8 cellular contexts compared by ENCODE assay signal in the genomic region with DNA sequence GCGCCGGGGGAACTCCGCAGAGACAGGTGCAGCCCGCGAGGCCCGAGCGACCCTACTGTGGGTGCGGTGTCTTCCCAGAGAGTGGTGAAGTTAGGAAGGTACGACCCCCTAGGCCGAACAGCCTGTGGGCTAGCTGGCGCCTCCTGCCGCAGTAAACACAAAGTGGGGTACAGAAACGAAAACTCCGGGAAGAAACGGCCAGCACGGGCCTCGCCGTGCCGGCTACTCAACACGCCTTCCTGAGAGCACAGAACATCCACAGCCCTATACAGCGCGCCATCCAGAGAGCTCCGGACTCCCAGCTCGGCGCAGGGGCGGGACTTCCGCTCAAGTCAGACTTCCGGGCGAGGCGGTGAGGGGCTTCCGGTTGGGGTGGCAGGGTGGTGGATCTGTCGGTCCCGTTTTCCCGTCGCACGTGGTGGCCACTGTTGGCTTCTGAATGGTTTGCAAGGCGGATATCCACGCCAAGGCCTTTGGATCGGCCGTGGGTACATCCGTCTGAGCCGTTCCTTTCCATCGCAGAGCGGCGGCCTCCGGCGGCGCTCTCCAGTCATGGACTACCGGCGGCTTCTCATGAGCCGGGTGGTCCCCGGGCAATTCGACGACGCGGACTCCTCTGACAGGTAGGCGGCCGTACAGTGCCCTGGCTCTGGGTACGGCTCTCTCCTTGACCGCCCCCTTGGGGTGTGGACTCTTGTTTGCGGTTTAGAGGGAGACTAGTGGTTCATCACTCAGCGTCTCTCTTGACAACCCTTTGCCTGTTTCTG. TPM values are rescaled to one million over a fixed set of nuclear protein-coding genes. Genes with fewer than 3 reads are reported as not detected.
DNase-seq lines count a peak whose midpoint lies in the region; ATAC-seq and TF ChIP-seq lines count a peak whose summit lies in the region.

Gene CAGE1 (minus strand): TSS at position 292 of the 767 bp plus-strand sequence. CDS start 2,569 bp downstream, outside the sequence.
Gene RIOK1 (plus strand): TSS at position 358 of the 767 bp plus-strand sequence. CDS start 195 bp downstream, at position 553.

- peak within 1 kb of the TSS; percentile 94 for H3K27ac ChIP-seq in AG04450 (ENCODE audit: low read depth, low read length)
- H3K27ac ChIP-seq in WERI-Rb-1, result peak within 1 kb of the TSS; percentile 84
- peak within 1 kb of the TSS; percentile 95 for H3K27ac ChIP-seq in mammary epithelial cell (ENCODE audit: insufficient read depth, low read depth, low read length)
- H3K27ac ChIP-seq in smooth muscle cell (ENCODE audit: low read depth), result peak within 1 kb of the TSS; percentile 83

- no peaks in the 10 kb centered on the region for H3F3A ChIP-seq in smooth muscle cell (ENCODE audit: low read depth)

- H4K20me1 ChIP-seq in mammary epithelial cell (ENCODE audit: insufficient read depth, low read length) (no peaks in the 10 kb centered on the region), smooth muscle cell (ENCODE audit: low read depth) (no peaks in the 10 kb centered on the region)

- POLR2A ChIA-PET in AG04450 (lab: Yijun Ruan, JAX), result interaction anchor here (0.6 to 1.2 kb wide), 7 partner anchors 63 to 227 kb away, joined by 3 to 9 read pairs (median 3); partner anchors contain the start of gene SNRNP48

- H2AFZ ChIP-seq in mammary epithelial cell (ENCODE audit: low read depth, low read length) (peak within 1 kb of the TSS; percentile 87), smooth muscle cell (ENCODE audit: low read depth) (peak within 1 kb of the TSS; percentile 95)

- H3K4me2 ChIP-seq in mammary epithelial cell (ENCODE audit: insufficient read depth, low read depth, low read length), result peak within 1 kb of the TSS; percentile 86
- peak within 1 kb of the TSS; percentile 92 for H3K4me2 ChIP-seq in smooth muscle cell

- ATAC-seq in GM18873 (IDR thresholded peaks at IDR 0.05; ENCODE audit: low FRiP score, unreplicated experiment) (peak; percentile 90), HG03135 (IDR thresholded peaks at IDR 0.05; ENCODE audit: unreplicated experiment) (peak; percentile 98)

- H3K4me1 ChIP-seq in mammary epithelial cell (ENCODE audit: insufficient read depth, low read length) (peaks cover 23% of the 10 kb centered on the region), smooth muscle cell (ENCODE audit: low read depth) (peaks cover 22% of the 10 kb centered on the region)

- dilution Hi-C loops in mammary epithelial cell (cut with HindIII; ENCODE audit: low sequenced_read_pairs), result loop anchor here (5.0 kb wide), 1 partner anchor 77 kb away; the partner anchor contains the start of gene SSR1

- H3K27me3 ChIP-seq in AG04450 (ENCODE audit: control insufficient read depth, insufficient read depth, low read length) (no peaks in the 10 kb centered on the region), WERI-Rb-1 (ENCODE audit: insufficient read depth, low read depth, severe bottlenecking) (no peaks in the 10 kb centered on the region), mammary epithelial cell (ENCODE audit: insufficient read depth, low read length) (no peaks in the 10 kb centered on the region), smooth muscle cell (ENCODE audit: low read depth) (no peaks in the 10 kb centered on the region)

- in situ Hi-C loops in mammary epithelial cell (cut with MboI; ENCODE audit: low sequenced_read_pairs in 2 of 2), result loop anchor here (5.0 to 10.0 kb wide), 3 partner anchors 82 to 115 kb away; no protein-coding TSS in a partner anchor

- TSS peak; percentile 53 for BruUV-seq in mammary epithelial cell (replicated peaks; lab: Mats Ljungman, UMichigan)

- DNase-seq in AG04450 (ENCODE audit: low read depth, low spot score) (peak; percentile 80), NCI-H2196 (lab: John Stamatoyannopoulos, UW; ENCODE audit: unreplicated experiment) (peak; percentile 96), WERI-Rb-1 (peak; percentile 100), mammary epithelial cell (peak; percentile 97), iPS-NIHi7 (ENCODE audit: extremely low spot score) (peak; percentile 97), smooth muscle cell (lab: John Stamatoyannopoulos, UW; ENCODE audit: unreplicated experiment) (peak; percentile 79)

- CTCF ChIA-PET in AG04450 (lab: Charles Lee), result interaction anchor here (1.0 to 1.4 kb wide), 3 partner anchors 11 to 146 kb away, joined by 5 to 7 read pairs (median 6); no protein-coding TSS in a partner anchor
- CTCF ChIA-PET in mammary epithelial cell (lab: Charles Lee; ENCODE audit: low non-redundant PET), result interaction anchor here (0.7 kb wide), 1 partner anchor 206 kb away, joined by 4 read pairs; no protein-coding TSS in a partner anchor

- intact Hi-C loops in mammary epithelial cell (cut with micrococcal nuclease), result loop anchor here (1.0 to 10.0 kb wide), 5 partner anchors 42 to 665 kb away; partner anchors contain the start of gene SSR1

- WGBS in mammary epithelial cell (ENCODE audit: low coverage, missing lambda C conversion rate), result 1% methylated on average over 28 of the region's 62 CpGs
- under 1% methylated on average over 62 of the region's 62 CpGs for WGBS in smooth muscle cell (ENCODE audit: low lambda C conversion rate)

- no peaks in the 10 kb centered on the region; the same call in 1 of the 2 replicates for H3K9me3 ChIP-seq in AG04450 (ENCODE audit: control insufficient read depth, insufficient read depth, low read length)
- no peaks in the 10 kb centered on the region for H3K9me3 ChIP-seq in WERI-Rb-1 (ENCODE audit: severe bottlenecking)
- no peaks in the 10 kb centered on the region for H3K9me3 ChIP-seq in mammary epithelial cell (replicated peaks; ENCODE audit: insufficient read depth, low read length)
- no peaks in the 10 kb centered on the region for H3K9me3 ChIP-seq in smooth muscle cell (replicated peaks; ENCODE audit: low read depth)

- H3K79me2 ChIP-seq in mammary epithelial cell (ENCODE audit: insufficient read depth, low read length), result peaks cover 44% of the 10 kb centered on the region
- H3K79me2 ChIP-seq in smooth muscle cell (ENCODE audit: low read depth), result peaks cover 36% of the 10 kb centered on the region

- peak within 1 kb of the TSS; percentile 96 for H3K9ac ChIP-seq in mammary epithelial cell (ENCODE audit: insufficient read depth, low read length)
- peak within 1 kb of the TSS; percentile 81 for H3K9ac ChIP-seq in smooth muscle cell (ENCODE audit: low read depth)

- TF ChIP-seq CTCF in AG04450 (IDR thresholded peaks at IDR 0.05; ENCODE audit: low read depth, low read length), result peak; percentile 12; the same call in 1 of the 2 replicates
- TF ChIP-seq CTCF in WERI-Rb-1 (IDR thresholded peaks at IDR 0.05; ENCODE audit: low read depth, low read length), result peak; percentile 60
- no peak for TF ChIP-seq CTCF in mammary epithelial cell (conservative IDR thresholded peaks at IDR 0.05 in 1 of 2, IDR thresholded peaks at IDR 0.05 in 1 of 2; ENCODE audit: extremely low read depth in 1 of 2, insufficient read depth in 1 of 2, low read depth in 1 of 2, low read length in 2 of 2)
- no peak for TF ChIP-seq CTCF in smooth muscle cell (IDR thresholded peaks at IDR 0.05; ENCODE audit: borderline replicate concordance, insufficient read depth, poor library complexity, severe bottlenecking)

- peak within 1 kb of the TSS; percentile 92 for H3K4me3 ChIP-seq in AG04450 (ENCODE audit: low read depth, low read length)
- H3K4me3 ChIP-seq in WERI-Rb-1 (ENCODE audit: low read depth, low read length), result peak within 1 kb of the TSS; percentile 75
- peak within 1 kb of the TSS; percentile 43 to 67 (median 61) for H3K4me3 ChIP-seq in mammary epithelial cell (replicated peaks in 1 of 3; ENCODE audit: insufficient read depth in 1 of 3, low read depth in 2 of 3, low read length in 3 of 3)
- peak within 1 kb of the TSS; percentile 83 for H3K4me3 ChIP-seq in smooth muscle cell

- H3K36me3 ChIP-seq in WERI-Rb-1 (peaks cover 28% of the 10 kb centered on the region), mammary epithelial cell (ENCODE audit: insufficient read depth, low read length) (peaks cover 4% of the 10 kb centered on the region), smooth muscle cell (ENCODE audit: low read depth) (no peaks in the 10 kb centered on the region)

RNA-seq across cellular contexts. Expression of gene CAGE1, which starts in this region (rescaled TPM):
- polyA plus RNA-seq in AG04450 (2011; rRNA removed), result not detected in 2 replicates
- polyA minus RNA-seq in AG04450 (2011; rRNA and poly(A)+ RNA removed), result not detected in 2 replicates
- total RNA-seq in mammary epithelial cell, result under 1 TPM; under 0.01 to 0.14 TPM
- 0.01 TPM for polyA plus RNA-seq in mammary epithelial cell
- not detected for polyA minus RNA-seq in mammary epithelial cell
- not detected in 2 replicates for total RNA-seq in smooth muscle cell
- polyA plus RNA-seq in smooth muscle cell, result not detected in 2 replicates

RNA-seq across cellular contexts. Expression of gene RIOK1, which starts in this region (rescaled TPM):
- polyA plus RNA-seq in AG04450 (2011; rRNA removed) (12.4 and 12.7 TPM in 2 replicates), mammary epithelial cell (10.1 TPM), smooth muscle cell (12.4 and 18.8 TPM in 2 replicates)
- 13.2 and 20.0 TPM in 2 replicates for polyA minus RNA-seq in AG04450 (2011; rRNA and poly(A)+ RNA removed)
- total RNA-seq in mammary epithelial cell (10 to 100 TPM; 13.0 to 20.3 TPM), smooth muscle cell (11.8 and 12.4 TPM in 2 replicates)
- 22.9 TPM for polyA minus RNA-seq in mammary epithelial cell

Comparison
In these comparisons a context has a peak if more than half of its experiments do, and no peak if none do; other contexts are left out.
1. Peak in every context shown above with its lines: DNase-seq, ATAC-seq, H3K4me3 ChIP-seq and H3K27ac ChIP-seq.
2. CTCF ChIP-seq: peak in AG04450 (single experiment) and WERI-Rb-1 (single experiment); none in mammary epithelial cell (0 of 2) and smooth muscle cell (single experiment).